1 cellular context compared by ENCODE assay signal in genomic region chr1:156813750-156814570, GRCh38.
TF ChIP-seq lines count a peak whose summit lies in the region.

No MANE protein-coding gene starts in this region.

TF ChIP-seq in H1, 55 proteins besides CTCF, POLR2A, EP300 and RAD21:
- 0 out of 2 replicates have a peak, but pooled peaks have one; percentile 15 for TF ChIP-seq SP1 (IDR thresholded peaks at IDR 0.05; ENCODE audit: low read depth, low read length)
- TF ChIP-seq E2F6 (IDR thresholded peaks at IDR 0.05) = peak; percentile 91
- TF ChIP-seq USF2 (IDR thresholded peaks at IDR 0.05; ENCODE audit: low read length) = peak; percentile 58
- TF ChIP-seq HDAC2 (IDR thresholded peaks at IDR 0.05; ENCODE audit: borderline replicate concordance in 1 of 2, low read depth in 2 of 2, low read length in 2 of 2) = 0 out of 4 replicates have a peak, but pooled peaks of 1 of the 2 experiments have one; percentile 78
- peak; percentile 31; the same call in 1 of the 2 replicates for TF ChIP-seq BACH1 (IDR thresholded peaks at IDR 0.05; ENCODE audit: low read length)
- no peak for TF ChIP-seq SAP30 (IDR thresholded peaks at IDR 0.05; ENCODE audit: insufficient read depth, insufficient replicate concordance, low read length)
- no peak for TF ChIP-seq HDAC6 (IDR thresholded peaks at IDR 0.05; ENCODE audit: low read depth, low read length)
- TF ChIP-seq JUND (IDR thresholded peaks at IDR 0.05; ENCODE audit: low read length) = no peak
- TF ChIP-seq SUZ12 (IDR thresholded peaks at IDR 0.05; ENCODE audit: low read length) = peak; percentile 45; the same call in 1 of the 2 replicates
- TF ChIP-seq TBP (IDR thresholded peaks at IDR 0.05; ENCODE audit: low read depth, low read length) = peak; percentile 68
- TF ChIP-seq TEAD4 (IDR thresholded peaks at IDR 0.05; ENCODE audit: low read depth, low read length) = no peak
- TF ChIP-seq KDM4A (IDR thresholded peaks at IDR 0.05; ENCODE audit: low read depth, low read length, severe bottlenecking) = peak; percentile 55
- TF ChIP-seq SIN3A (conservative IDR thresholded peaks at IDR 0.05 in 1 of 2, IDR thresholded peaks at IDR 0.05 in 1 of 2; ENCODE audit: low read depth in 1 of 2, low read length in 2 of 2) = peak in 1 of 2 experiments; percentile 58; a peak in 1 of 4 replicates
- TF ChIP-seq EZH2 (IDR thresholded peaks at IDR 0.05; ENCODE audit: low read depth, low read length, severe bottlenecking) = peak; percentile 45
- TF ChIP-seq ASH2L (IDR thresholded peaks at IDR 0.05; ENCODE audit: low read length) = peak; percentile 28
- no peak for TF ChIP-seq GABPA (IDR thresholded peaks at IDR 0.05; ENCODE audit: borderline replicate concordance, insufficient read depth, low read length)
- TF ChIP-seq PHF8 (conservative IDR thresholded peaks at IDR 0.05; ENCODE audit: low read depth, low read length) = peak; percentile 45; the same call in 1 of the 2 replicates
- peak; percentile 72; the same call in 1 of the 2 replicates for TF ChIP-seq POLR2AphosphoS5 (IDR thresholded peaks at IDR 0.05; ENCODE audit: low read depth, low read length)
- peak; percentile 58; the same call in 1 of the 2 replicates for TF ChIP-seq TAF1 (IDR thresholded peaks at IDR 0.05; ENCODE audit: low read depth, low read length)
- peak; percentile 99 for TF ChIP-seq MAX (IDR thresholded peaks at IDR 0.05)
